In the genomic region with DNA sequence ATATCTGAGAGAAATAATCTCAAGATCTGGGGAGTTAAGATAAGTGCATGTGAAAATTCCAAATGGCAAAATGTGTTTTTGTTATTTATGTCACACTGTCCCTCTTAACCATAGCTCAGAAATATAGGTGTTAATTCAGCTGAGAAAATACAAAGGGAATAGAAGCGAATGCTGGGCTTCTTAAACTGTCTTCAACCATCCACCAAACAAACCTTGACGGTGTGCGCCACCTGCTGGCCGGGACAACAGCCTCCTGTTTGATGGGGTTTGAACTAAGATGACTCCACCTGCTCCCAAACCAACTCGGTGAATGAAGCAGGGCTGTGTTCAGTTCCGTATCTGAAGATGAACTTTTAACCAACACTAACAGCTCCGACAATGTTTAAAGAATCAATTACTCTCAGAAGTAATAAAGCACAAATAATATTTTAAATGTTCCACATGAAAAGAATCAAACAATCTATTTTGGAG, we compare ENCODE assay signal across 11 cellular contexts. TPM values are rescaled to one million over a fixed set of nuclear protein-coding genes. Genes with fewer than 3 reads are reported as not detected.
DNase-seq lines count a peak whose midpoint lies in the region; ATAC-seq and TF ChIP-seq lines count a peak whose summit lies in the region.
"Not testable (repeated sequence)": the region's sequence is repeated elsewhere in the genome, so short reads cannot be mapped to it uniquely, and the experiment has no call there.
"Had no signal": no experiment of that assay in that cellular context is flagged by ENCODE, and none has a peak within 500 bp of the region (broad histone marks: within the 10 kb centered on the region; RNA-seq: fewer than 3 reads in every experiment).

No MANE protein-coding gene starts in this region.

- not testable (repeated sequence) for H3K9me3 ChIP-seq in BE2C, left lung

- not testable (repeated sequence) for H3K27ac Mint-ChIP-seq in activated CD4-positive, alpha-beta T cell treated with anti-CD3 and anti-CD28 coated beads, Interleukin-2, amount 10 ng/mL, durations not matched to agents 24 days and 14 days; endothelial cell (ENCODE audit: unreplicated experiment)

- intact Hi-C loops in activated CD4-positive, alpha-beta T cell treated with anti-CD3 and anti-CD28 coated beads, Interleukin-2, amount 10 ng/mL, durations not matched to agents 24 days and 14 days (cut with micrococcal nuclease); left lung (cut with DNase I); sciatic nerve (cut with DNase I): not testable (repeated sequence)

- not testable (repeated sequence) for H3K4me3 ChIP-seq in BE2C (ENCODE audit: low read depth, low read length); left lung

- not testable (repeated sequence) for H3K27ac ChIP-seq in left lung

- not testable (repeated sequence) for H3K4me3 Mint-ChIP-seq in activated CD4-positive, alpha-beta T cell treated with anti-CD3 and anti-CD28 coated beads, Interleukin-2, amount 10 ng/mL, durations not matched to agents 24 days and 14 days; endothelial cell (ENCODE audit: unreplicated experiment)

- not testable (repeated sequence) for H3K27me3 ChIP-seq in BE2C, left lung

- TF ChIP-seq CTCF in BE2C (IDR thresholded peaks at IDR 0.05; ENCODE audit: low read depth, low read length) (peak; percentile 35), endothelial cell (IDR thresholded peaks at IDR 0.05; ENCODE audit: unreplicated experiment) (peak; percentile 46), left lung (IDR thresholded peaks at IDR 0.05) (peak in 1 of 2 donors; percentile 39)

- not testable (repeated sequence) for H3K36me3 ChIP-seq in BE2C, left lung

- ATAC-seq in GM18907 (IDR thresholded peaks at IDR 0.05; ENCODE audit: unreplicated experiment) (peak; percentile 74), HG02588 (IDR thresholded peaks at IDR 0.05; ENCODE audit: unreplicated experiment) (peak; percentile 79), HG03520 (IDR thresholded peaks at IDR 0.05; ENCODE audit: unreplicated experiment) (peak; percentile 82), left lung (peak; percentile 92), sciatic nerve (peak; percentile 80)

- H3K4me1 Mint-ChIP-seq in activated CD4-positive, alpha-beta T cell treated with anti-CD3 and anti-CD28 coated beads, Interleukin-2, amount 10 ng/mL, durations not matched to agents 24 days and 14 days; endothelial cell (ENCODE audit: unreplicated experiment): not testable (repeated sequence)

- not testable (repeated sequence) for H3K27me3 Mint-ChIP-seq in activated CD4-positive, alpha-beta T cell treated with anti-CD3 and anti-CD28 coated beads, Interleukin-2, amount 10 ng/mL, durations not matched to agents 24 days and 14 days; endothelial cell (ENCODE audit: unreplicated experiment)

- DNase-seq in BE2C; endothelial cell (ENCODE audit: low spot score); left lung; sciatic nerve (ENCODE audit: low spot score): not testable (repeated sequence)
- peak; percentile 34 for DNase-seq in activated CD4-positive, alpha-beta T cell treated with anti-CD3 and anti-CD28 coated beads, Interleukin-2, amount 10 ng/mL, durations not matched to agents 24 days and 14 days

- not testable (repeated sequence) for H3K4me1 ChIP-seq in BE2C, left lung

- not testable (repeated sequence) for H3K36me3 Mint-ChIP-seq in activated CD4-positive, alpha-beta T cell treated with anti-CD3 and anti-CD28 coated beads, Interleukin-2, amount 10 ng/mL, durations not matched to agents 24 days and 14 days (ENCODE audit: low read depth); endothelial cell (ENCODE audit: low read depth, unreplicated experiment)

- H3K9me3 Mint-ChIP-seq in activated CD4-positive, alpha-beta T cell treated with anti-CD3 and anti-CD28 coated beads, Interleukin-2, amount 10 ng/mL, durations not matched to agents 24 days and 14 days; endothelial cell (ENCODE audit: unreplicated experiment): not testable (repeated sequence)

RNA-seq across cellular contexts. Expression of a gene that starts 46.9 kb away (rescaled TPM):
- polyA plus RNA-seq in BE2C (2012; ENCODE audit: insufficient read depth, insufficient read length, low read depth): 0.69 TPM
- total RNA-seq in activated CD4-positive, alpha-beta T cell treated with anti-CD3 and anti-CD28 coated beads, Interleukin-2, amount 10 ng/mL, durations not matched to agents 24 days and 14 days: not detected in 2 replicates
- not detected for total RNA-seq in endothelial cell (ENCODE audit: unreplicated experiment)
- not detected for total RNA-seq in left lung
- not detected for total RNA-seq in sciatic nerve
- total RNA-seq: GM23248, tibial nerve had no signal
- polyA plus RNA-seq: AG04450, GM23248 had no signal
